8 cellular contexts compared by ENCODE assay signal in the genomic region with DNA sequence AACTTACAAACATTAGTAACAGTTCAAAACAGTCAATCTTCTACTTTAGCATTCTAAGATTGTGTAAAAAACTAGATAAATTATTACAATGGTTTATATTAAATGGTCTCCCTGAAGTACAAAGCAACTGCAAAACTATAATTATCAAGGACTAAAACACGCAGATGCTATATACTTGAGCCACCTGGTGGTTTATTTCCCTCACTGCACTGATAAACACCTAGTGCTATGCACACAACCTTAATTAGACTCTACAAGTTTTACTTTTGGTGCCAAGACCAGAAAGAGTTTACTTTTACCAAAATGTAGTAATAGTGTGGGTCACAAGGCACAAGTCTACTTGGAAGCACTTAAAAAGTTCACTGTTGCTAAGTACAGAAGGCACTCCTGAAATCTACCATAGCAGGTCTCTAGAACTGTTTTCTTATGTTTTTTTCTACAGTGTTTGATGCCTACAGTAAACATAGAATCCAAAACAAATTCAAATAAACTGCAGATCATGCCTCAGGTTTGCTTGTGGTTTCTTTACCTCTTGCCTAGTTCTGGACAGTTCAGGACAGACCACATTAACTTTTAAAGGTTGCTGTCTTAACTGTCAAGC. TPM values are rescaled to one million over a fixed set of nuclear protein-coding genes. Genes with fewer than 3 reads are reported as not detected.
DNase-seq lines count a peak whose midpoint lies in the region; ATAC-seq, FAIRE-seq and TF ChIP-seq lines count a peak whose summit lies in the region.

No MANE protein-coding gene starts in this region.

- no peaks in the 10 kb centered on the region for H3K36me3 ChIP-seq in colonic mucosa
- no peaks in the 10 kb centered on the region for H3K36me3 ChIP-seq in right lobe of liver
- H3K36me3 ChIP-seq in aorta (ENCODE audit: control insufficient read depth in 1 of 2, insufficient read depth in 2 of 2, low read length in 1 of 2): no peaks in the 10 kb centered on the region

- H3K9ac ChIP-seq in colonic mucosa (ENCODE audit: low read depth in 2 of 2, low read length in 2 of 2): no peak overlapping the region

- no peak overlapping the region for H3K27ac ChIP-seq in colonic mucosa
- H3K27ac ChIP-seq in right lobe of liver: no peak overlapping the region
- no peak overlapping the region for H3K27ac ChIP-seq in aorta (ENCODE audit: low read depth in 1 of 2, low read length in 2 of 2)

- DNase-seq in Kasumi-1 (lab: John Stamatoyannopoulos, UW): peak; percentile 70 to 72
- DNase-seq in RPMI7951 (ENCODE audit: low read depth): peak; percentile 59
- DNase-seq in colonic mucosa: peak; percentile 46
- no peak for DNase-seq in right lobe of liver
- no peak for DNase-seq in aorta
- no peak for DNase-seq in T-helper 9 cell

- TF ChIP-seq CTCF in colonic mucosa (IDR thresholded peaks at IDR 0.05) (peak; percentile 69), right lobe of liver (IDR thresholded peaks at IDR 0.05) (peak; percentile 69 to 77 (median 75))

- peak; percentile 93 for FAIRE-seq in A204.1 (lab: Jason Lieb, UNC)
- FAIRE-seq in G401.6 (lab: Jason Lieb, UNC): peak; percentile 75

- intact Hi-C loops in colonic mucosa (cut with DNase I) (loop anchor here (5.0 kb wide), 1 partner anchor 594 kb away; no protein-coding TSS in a partner anchor), right lobe of liver (cut with DNase I) (loop anchor here in 1 of 2 donors (5.0 kb wide), 1 partner anchor 589 kb away; a partner anchor contains a TSS), aorta (cut with DNase I) (loop anchor here (5.0 to 10.0 kb wide), 6 partner anchors 81 to 599 kb away; no protein-coding TSS in a partner anchor)

- ATAC-seq in right lobe of liver: peak; percentile 82 to 91 (median 88)
- peak; percentile 80 for ATAC-seq in aorta (ENCODE audit: low FRiP score)

- H3K4me1 ChIP-seq in colonic mucosa (no peaks in the 10 kb centered on the region), right lobe of liver (peaks cover 0 to 5% (median 0%) of the 10 kb centered on the region in 4 donors), aorta (ENCODE audit: control insufficient read depth in 1 of 2, insufficient read depth in 2 of 2, low read length in 2 of 2) (peaks cover 0 to 2% of the 10 kb centered on the region in 2 donors)

- H3K4me3 ChIP-seq in colonic mucosa (no peak overlapping the region), right lobe of liver (no peak overlapping the region), aorta (ENCODE audit: low read length in 2 of 2) (no peak overlapping the region)

- no peaks in the 10 kb centered on the region for H3K9me3 ChIP-seq in colonic mucosa
- no peaks in the 10 kb centered on the region for H3K9me3 ChIP-seq in right lobe of liver
- no peaks in the 10 kb centered on the region for H3K9me3 ChIP-seq in aorta (ENCODE audit: control insufficient read depth, low read length)

- no peak for TF ChIP-seq POLR2A in right lobe of liver (IDR thresholded peaks at IDR 0.05)

- WGBS in right lobe of liver (ENCODE audit: insufficient coverage, low coverage, low lambda C conversion rate, missing lambda C conversion rate): 6% methylated on average over 1 of the region's 1 CpG
- WGBS in aorta, 2 donors: 2 to 3% methylated on average over 1 of the region's 1 CpG

- H3K27me3 ChIP-seq in colonic mucosa (no peaks in the 10 kb centered on the region), right lobe of liver (no peaks in the 10 kb centered on the region), aorta (ENCODE audit: control insufficient read depth in 1 of 2, insufficient read depth in 2 of 2, low read length in 1 of 2) (no peaks in the 10 kb centered on the region)

RNA-seq across cellular contexts. Expression of a gene that starts 49.2 kb away (rescaled TPM):
- total RNA-seq in RPMI7951 (2014; rRNA removed; shearing (Covaris generic)): 7.4 and 11.2 TPM in 2 replicates
- total RNA-seq in colonic mucosa: 100 to 1,000 TPM; 247 to 272 TPM
- total RNA-seq in right lobe of liver: 10 to 100 TPM; 15.9 to 34.4 (median 23.4) TPM
- 10 to 100 TPM; 66.1 to 67.1 TPM for total RNA-seq in aorta
- 100 to 1,000 TPM; 103 to 138 TPM for polyA plus RNA-seq in aorta

Comparison
In these comparisons a context has a peak if more than half of its experiments do, and no peak if none do; other contexts are left out.
1. DNase-seq: peak in Kasumi-1 (2 of 2), RPMI7951 (single experiment) and colonic mucosa (single experiment); none in right lobe of liver (0 of 3), aorta (0 of 2) and T-helper 9 cell (single experiment).